Comparison of ENCODE assay signal across 1 cellular context in genomic region chr5:127957183-127957582, GRCh38.
TF ChIP-seq lines count a peak whose summit lies in the region.

No MANE protein-coding gene starts in this region.

TF ChIP-seq in WTC11, 78 proteins besides CTCF, POLR2A, EP300 and RAD21 (continued from another document):
- TF ChIP-seq CDX4 (CRISPR knock-in tag; IDR thresholded peaks at IDR 0.05; ENCODE audit: borderline replicate concordance): no peak
- TF ChIP-seq IRF1 (CRISPR knock-in tag; IDR thresholded peaks at IDR 0.05): no peak
- no peak for TF ChIP-seq AFF4 (CRISPR knock-in tag; IDR thresholded peaks at IDR 0.05; ENCODE audit: borderline replicate concordance)
- TF ChIP-seq ZNF138 (CRISPR knock-in tag; conservative IDR thresholded peaks at IDR 0.05): no peak
- no peak for TF ChIP-seq JAZF1 (CRISPR knock-in tag; IDR thresholded peaks at IDR 0.05)
- TF ChIP-seq ZNF317 (CRISPR knock-in tag; IDR thresholded peaks at IDR 0.05; ENCODE audit: borderline replicate concordance, low read depth): no peak
- TF ChIP-seq ZNF121 (CRISPR knock-in tag; IDR thresholded peaks at IDR 0.05): no peak
- no peak for TF ChIP-seq ZNF512 (CRISPR knock-in tag; IDR thresholded peaks at IDR 0.05; ENCODE audit: borderline replicate concordance)
- TF ChIP-seq TP53 (CRISPR knock-in tag; IDR thresholded peaks at IDR 0.05): no peak
- no peak for TF ChIP-seq CREM (CRISPR knock-in tag; IDR thresholded peaks at IDR 0.05)
- no peak for TF ChIP-seq ZNF532 (CRISPR knock-in tag; IDR thresholded peaks at IDR 0.05; ENCODE audit: borderline replicate concordance)
- no peak for TF ChIP-seq ESRRA (CRISPR knock-in tag; IDR thresholded peaks at IDR 0.05; ENCODE audit: borderline replicate concordance)
- TF ChIP-seq PREB (CRISPR knock-in tag; IDR thresholded peaks at IDR 0.05; ENCODE audit: borderline replicate concordance): no peak
- no peak for TF ChIP-seq CBFB (CRISPR knock-in tag; IDR thresholded peaks at IDR 0.05; ENCODE audit: low read depth)
- no peak for TF ChIP-seq ZMAT4 (CRISPR knock-in tag; IDR thresholded peaks at IDR 0.05)
- TF ChIP-seq ETV6 (CRISPR knock-in tag; IDR thresholded peaks at IDR 0.05): no peak
- TF ChIP-seq NR2C2 (CRISPR knock-in tag; IDR thresholded peaks at IDR 0.05): no peak
